Comparison of ENCODE assay signal across 6 cellular contexts in genomic region chr10:79547128-79547527, GRCh38. TPM values are rescaled to one million over a fixed set of nuclear protein-coding genes. Genes with fewer than 3 reads are reported as not detected.
"Had no signal": no experiment of that assay in that cellular context is flagged by ENCODE, and none has a peak within 500 bp of the region (broad histone marks: within the 10 kb centered on the region; RNA-seq: fewer than 3 reads in every experiment).

No MANE protein-coding gene starts in this region.

RNA-seq across cellular contexts. Expression of gene SFTPA2, which starts 13.1 kb away (rescaled TPM):
- total RNA-seq: M059J, OCI-LY7, PC-9, Peyer's patch, RPMI7951, SJCRH30 had no signal
